ENCODE assay signal across 10 cellular contexts in genomic region chr12:110591508-110592051, GRCh38. TPM values are rescaled to one million over a fixed set of nuclear protein-coding genes. Genes with fewer than 3 reads are reported as not detected.
A peak's percentile ranks its signal among the peaks of the same experiment; 100 is the strongest.
DNase-seq lines count a peak whose midpoint lies in the region; ATAC-seq and TF ChIP-seq lines count a peak whose summit lies in the region.
"Had no signal": no experiment of that assay in that cellular context is flagged by ENCODE, and none has a peak within 500 bp of the region (broad histone marks: within the 10 kb centered on the region; RNA-seq: fewer than 3 reads in every experiment).

No MANE protein-coding gene starts in this region.

- H3K4me1 ChIP-seq in OCI-LY3 (ENCODE audit: low read length), result peaks cover 21% of the 10 kb centered on the region

- H3K27me3 ChIP-seq in OCI-LY3 (ENCODE audit: low read depth, low read length), result no peaks in the 10 kb centered on the region
- H3K27me3 ChIP-seq in dorsolateral prefrontal cortex, result no peaks in the 10 kb centered on the region

- no peaks in the 10 kb centered on the region for H3K36me3 ChIP-seq in OCI-LY3 (replicated peaks; ENCODE audit: low read depth, low read length)

- H3K79me2 ChIP-seq in OCI-LY3 (ENCODE audit: low read length), result no peaks in the 10 kb centered on the region

- H3K4me3 ChIP-seq in OCI-LY3 (ENCODE audit: low read length), result no peak overlapping the region
- no peak overlapping the region for H3K4me3 ChIP-seq in dorsolateral prefrontal cortex

- peak overlapping the region; percentile 70 for H3K27ac ChIP-seq in OCI-LY3 (ENCODE audit: low read length)
- peak overlapping the region in 10 of 59 donors; percentile 1 to 49 (median 18) for H3K27ac ChIP-seq in dorsolateral prefrontal cortex
- H3K27ac ChIP-seq: epithelial cell of prostate had no signal

- H2AFZ ChIP-seq in OCI-LY3 (ENCODE audit: low read depth, low read length), result peak overlapping the region; percentile 89

- intact Hi-C loops in Right ventricle myocardium superior (cut with DNase I) (no loop called here), sciatic nerve (cut with DNase I) (loop anchor here (10.0 kb wide), 1 partner anchor 77 kb away; no protein-coding TSS in a partner anchor), dorsolateral prefrontal cortex (cut with DNase I) (no loop called here)

- H3K9ac ChIP-seq in OCI-LY3 (ENCODE audit: low read length), result peak overlapping the region; percentile 31

- H4K20me1 ChIP-seq in OCI-LY3 (ENCODE audit: insufficient read depth, low read length), result no peaks in the 10 kb centered on the region

- ATAC-seq in HG03135 (IDR thresholded peaks at IDR 0.05; ENCODE audit: unreplicated experiment) (peak; percentile 14), Right ventricle myocardium superior (ENCODE audit: poor library complexity) (peak; percentile 62), sciatic nerve (peak; percentile 71), HG03159 (IDR thresholded peaks at IDR 0.05; ENCODE audit: unreplicated experiment) (no peak)

- DNase-seq in Right ventricle myocardium superior (no peak), sciatic nerve (ENCODE audit: low spot score) (no peak), dorsolateral prefrontal cortex (no peak), ureter (ENCODE audit: low spot score) (no peak)
- DNase-seq: NCI-H526 treated with DMSO at 0.1 percent for 48 hours; stimulated activated naive CD8-positive, alpha-beta T cell treated with anti-CD3 and anti-CD28 coated beads, Interleukin-15, amount 100 ng/mL, for 72 hours had no signal

- TF ChIP-seq CTCF in OCI-LY3 (IDR thresholded peaks at IDR 0.05; ENCODE audit: low read depth, low read length) (no peak), dorsolateral prefrontal cortex (IDR thresholded peaks at IDR 0.05 in 54 of 56, conservative IDR thresholded peaks at IDR 0.05 in 2 of 56; ENCODE audit: low read depth in 1 of 56, partially characterized antibody in 56 of 56) (no peak)

- no peaks in the 10 kb centered on the region for H3K9me3 ChIP-seq in OCI-LY3 (ENCODE audit: insufficient read depth, low read length)

- H3K4me2 ChIP-seq in OCI-LY3 (ENCODE audit: low read length), result peak overlapping the region; percentile 66

RNA-seq across cellular contexts. Expression of gene PPTC7, which starts 8.5 kb away (rescaled TPM):
- total RNA-seq in Right ventricle myocardium superior (98.3 TPM), sciatic nerve (23.8 TPM), dorsolateral prefrontal cortex (10 to 100 TPM; 13.6 to 36.5 (median 24.6) TPM), ureter (26.1 TPM)

RNA-seq across cellular contexts. Expression of gene TCTN1, which starts 22.3 kb away (rescaled TPM):
- 21.1 TPM for total RNA-seq in Right ventricle myocardium superior
- total RNA-seq in sciatic nerve, result 41.0 TPM
- 10 to 100 TPM; 26.4 to 77.4 (median 40.6) TPM for total RNA-seq in dorsolateral prefrontal cortex
- 50.0 TPM for total RNA-seq in ureter
